Comparison of ENCODE assay signal across 8 cellular contexts in genomic region chr1:40315239-40315794, GRCh38. TPM values are rescaled to one million over a fixed set of nuclear protein-coding genes. Genes with fewer than 3 reads are reported as not detected.
DNase-seq lines count a peak whose midpoint lies in the region; TF ChIP-seq lines count a peak whose summit lies in the region.

No MANE protein-coding gene starts in this region.

- peaks cover 4% of the 10 kb centered on the region; the same call in 1 of the 2 replicates for H3F3A ChIP-seq in PC-9 (ENCODE audit: insufficient read depth, low read depth)

- TF ChIP-seq CTCF in PC-9 (conservative IDR thresholded peaks at IDR 0.05): peak; percentile 85

- no peaks in the 10 kb centered on the region for H3K79me2 ChIP-seq in PC-9 (ENCODE audit: low read depth)

- no peak overlapping the region for H2AFZ ChIP-seq in PC-9

- CTCF ChIA-PET in PC-9 (lab: Charles Lee): interaction anchor here (0.7 to 1.2 kb wide), 9 partner anchors 10 to 172 kb away, joined by 3 to 7 read pairs (median 3); no protein-coding TSS in a partner anchor

- peak overlapping the region; percentile 57 for H3K9ac ChIP-seq in HUES6 (ENCODE audit: low read length)

- H3K27me3 ChIP-seq in HUES6 (ENCODE audit: control insufficient read depth, insufficient read depth, low read length): peaks cover 54% of the 10 kb centered on the region
- peaks cover 16% of the 10 kb centered on the region for H3K27me3 ChIP-seq in PC-9 (ENCODE audit: insufficient read depth, low read depth)

- H3K4me2 ChIP-seq in PC-9: peak overlapping the region; percentile 39; the same call in 1 of the 2 replicates

- H3K4me1 ChIP-seq in HUES6 (ENCODE audit: control insufficient read depth, insufficient read depth, low read length): peaks cover 21% of the 10 kb centered on the region
- H3K4me1 ChIP-seq in PC-9 (replicated peaks; ENCODE audit: insufficient read depth): peaks cover 14% of the 10 kb centered on the region

- H3K27ac ChIP-seq in HUES6 (ENCODE audit: low read depth, low read length) (no peak overlapping the region), PC-9 (no peak overlapping the region)

- H3K36me3 ChIP-seq in HUES6 (ENCODE audit: control insufficient read depth, insufficient read depth, low read length) (no peaks in the 10 kb centered on the region), PC-9 (ENCODE audit: low read depth) (no peaks in the 10 kb centered on the region)

- intact Hi-C loops in PC-9 (cut with micrococcal nuclease; ENCODE audit: unreplicated experiment): loop anchor here (5.0 kb wide), 1 partner anchor 173 kb away; no protein-coding TSS in a partner anchor

- H3K9me3 ChIP-seq in HUES6 (ENCODE audit: control insufficient read depth, insufficient read depth, low read depth, low read length): no peaks in the 10 kb centered on the region
- no peaks in the 10 kb centered on the region for H3K9me3 ChIP-seq in PC-9 (ENCODE audit: insufficient read depth, low read depth)

- DNase-seq in NCI-H524 (lab: John Stamatoyannopoulos, UW): peak; percentile 51 to 83
- no peak for DNase-seq in NCI-H524 treated with DMSO at 0.1 percent for 48 hours (lab: John Stamatoyannopoulos, UW)
- DNase-seq in PC-9: peak in 1 of 2 experiments; percentile 78
- DNase-seq in activated T-helper 1 cell treated with Interleukin-2 at 50 U/mL for 16 hours (ENCODE audit: low read depth): peak; percentile 73
- DNase-seq in fibroblast of gingiva (ENCODE audit: low read depth): peak; percentile 75
- DNase-seq in myocyte (ENCODE audit: low read depth): peak; percentile 34
- peak; percentile 90 for DNase-seq in stimulated activated CD8-positive, alpha-beta memory T cell treated with anti-CD3 and anti-CD28 coated beads, Interleukin-4, amount 100 ng/mL, for 48 hours

- BruUV-seq in PC-9 (replicated peaks; lab: Mats Ljungman, UMichigan): no TSS peak

- POLR2A ChIA-PET in PC-9 (lab: Charles Lee; ENCODE audit: unreplicated experiment): no interaction called here

- H3K9me2 ChIP-seq in PC-9 (ENCODE audit: insufficient read depth): no peaks in the 10 kb centered on the region

- no peaks in the 10 kb centered on the region for H4K20me1 ChIP-seq in PC-9 (ENCODE audit: insufficient read depth)

- H3K4me3 ChIP-seq in HUES6 (ENCODE audit: low read depth, low read length) (peak overlapping the region; percentile 78), PC-9 (no peak overlapping the region)

RNA-seq across cellular contexts. Expression of gene COL9A2, which starts 1.8 kb away (rescaled TPM):
- total RNA-seq in PC-9 (2021) (9.3 and 13.5 TPM in 2 replicates), myocyte (0.24 and 0.94 TPM in 2 replicates)
- 0.25 TPM for polyA plus RNA-seq in myocyte (2012)

RNA-seq across cellular contexts. Expression of gene ZMPSTE24, which starts 57.3 kb away (rescaled TPM):
- total RNA-seq in PC-9 (2021) (36.9 and 55.8 TPM in 2 replicates), myocyte (52.2 and 67.8 TPM in 2 replicates)
- 26.4 TPM for polyA plus RNA-seq in myocyte (2012)

RNA-seq across cellular contexts. Expression of gene SMAP2, which starts 58.2 kb away (rescaled TPM):
- 12.9 and 19.7 TPM in 2 replicates for total RNA-seq in PC-9 (2021)
- total RNA-seq in myocyte: 15.8 and 21.2 TPM in 2 replicates
- polyA plus RNA-seq in myocyte (2012): 13.5 TPM
